Comparison of ENCODE assay signal across 26 cellular contexts in genomic region chr16:77409311-77409710, GRCh38. TPM values are rescaled to one million over a fixed set of nuclear protein-coding genes. Genes with fewer than 3 reads are reported as not detected.
DNase-seq lines count a peak whose midpoint lies in the region; ATAC-seq and TF ChIP-seq lines count a peak whose summit lies in the region.
"Had no signal": no experiment of that assay in that cellular context is flagged by ENCODE, and none has a peak within 500 bp of the region (broad histone marks: within the 10 kb centered on the region; RNA-seq: fewer than 3 reads in every experiment).

No MANE protein-coding gene starts in this region.

- peaks cover 5% of the 10 kb centered on the region for H3K4me1 Mint-ChIP-seq in type B pancreatic cell (ENCODE audit: unreplicated experiment)
- H3K4me1 Mint-ChIP-seq: activated naive CD8-positive, alpha-beta T cell treated with anti-CD3 and anti-CD28 coated beads, Interleukin-2, amount 50 U/mL, for 24 hours; CD14-positive monocyte; central memory CD8-positive, alpha-beta T cell; neural crest cell had no signal

- no peak overlapping the region for H3K4me3 Mint-ChIP-seq in type B pancreatic cell
- H3K4me3 Mint-ChIP-seq: activated naive CD8-positive, alpha-beta T cell treated with anti-CD3 and anti-CD28 coated beads, Interleukin-2, amount 50 U/mL, for 24 hours; CD14-positive monocyte; central memory CD8-positive, alpha-beta T cell; neural crest cell had no signal

- no peaks in the 10 kb centered on the region for H3K9me3 Mint-ChIP-seq in type B pancreatic cell

- DNase-seq in HEK293T (ENCODE audit: extremely low spot score) (peak; percentile 70), SK-MEL-5 (ENCODE audit: low read depth, low spot score) (peak; percentile 4), kidney glomerular epithelial cell (lab: John Stamatoyannopoulos, UW) (peak; percentile 6), type B pancreatic cell (ENCODE audit: extremely low spot score, unreplicated experiment) (no peak), RPMI8226 (no peak), psoas muscle (no peak), cerebellar cortex (ENCODE audit: low spot score) (no peak)
- DNase-seq: activated CD4-positive, alpha-beta T cell treated with anti-CD3 and anti-CD28 coated beads for 48 hours; activated gamma-delta T cell treated with Interleukin-2 at 50 U/mL for 16 hours; activated naive CD8-positive, alpha-beta T cell treated with anti-CD3 and anti-CD28 coated beads, Interleukin-2, amount 50 U/mL, for 24 hours; activated T-cell treated with anti-CD3 and anti-CD28 coated beads, Interleukin-2, amount 50 U/mL, for 1 hour; H7; lower lobe of right lung; NCI-H1417 treated with DMSO at 0.1 percent for 48 hours; NCI-H2081 treated with DMSO at 0.1 percent for 48 hours; pancreas; right cardiac atrium; stimulated activated CD4-positive, alpha-beta T cell treated with anti-CD3 and anti-CD28 coated beads, Interleukin-4, amount 100 ng/mL, for 1 hour; substantia nigra; WERI-Rb-1 had no signal

- ATAC-seq in psoas muscle: no peak
- ATAC-seq: lower lobe of right lung, pancreas, right cardiac atrium, Right ventricle myocardium inferior had no signal

- no peaks in the 10 kb centered on the region for H3K36me3 Mint-ChIP-seq in type B pancreatic cell
- H3K36me3 Mint-ChIP-seq: CD14-positive monocyte had no signal

- intact Hi-C loops in psoas muscle (cut with DNase I): no loop called here

- CTCF ChIA-PET in HEK293T (lab: Yijun Ruan, JAX): no interaction called here

- 22 to 26% (median 25%) methylated on average over 5 of the region's 5 CpGs for WGBS in psoas muscle, 3 donors

- no peaks in the 10 kb centered on the region for H3K27me3 Mint-ChIP-seq in type B pancreatic cell
- H3K27me3 Mint-ChIP-seq: central memory CD8-positive, alpha-beta T cell had no signal

- H3K27ac ChIP-seq in psoas muscle: no peak overlapping the region
- H3K27ac ChIP-seq: lower lobe of right lung, pancreas, WERI-Rb-1 had no signal

- peak overlapping the region; percentile 1 for H3K27ac Mint-ChIP-seq in type B pancreatic cell
- H3K27ac Mint-ChIP-seq: activated naive CD8-positive, alpha-beta T cell treated with anti-CD3 and anti-CD28 coated beads, Interleukin-2, amount 50 U/mL, for 24 hours; CD14-positive monocyte had no signal

- no peaks in the 10 kb centered on the region for H3K27me3 ChIP-seq in psoas muscle (ENCODE audit: insufficient read depth in 3 of 3, low read length in 2 of 3)

- H3K4me1 ChIP-seq in psoas muscle: no peaks in the 10 kb centered on the region
- H3K4me1 ChIP-seq: lower lobe of right lung, pancreas had no signal

- H3K4me3 ChIP-seq in psoas muscle: no peak overlapping the region
- H3K4me3 ChIP-seq: lower lobe of right lung, pancreas had no signal

- POLR2A ChIA-PET in HEK293T (lab: Yijun Ruan, JAX): no interaction called here

- H3K9me3 ChIP-seq in psoas muscle: no peaks in the 10 kb centered on the region

- H3K36me3 ChIP-seq in psoas muscle (ENCODE audit: insufficient read depth in 1 of 2, low read depth in 1 of 2): no peaks in the 10 kb centered on the region
- H3K36me3 ChIP-seq: lower lobe of right lung, pancreas, WERI-Rb-1 had no signal

- in situ Hi-C loops in SK-MEL-5 (cut with HindIII; ENCODE audit: low pct_unique_long_range_greater_than_20kb, low sequenced_read_pairs): no loop called here

- TF ChIP-seq CTCF in type B pancreatic cell (conservative IDR thresholded peaks at IDR 0.05): no peak
- no peak for TF ChIP-seq CTCF in psoas muscle (IDR thresholded peaks at IDR 0.05)

TF ChIP-seq in HEK293T, 16 proteins besides CTCF, POLR2A, EP300 and RAD21:
- TF ChIP-seq CTBP1 (IDR thresholded peaks at IDR 0.05; ENCODE audit: borderline replicate concordance) (peak; percentile 85), L3MBTL2 (conservative IDR thresholded peaks at IDR 0.05) (peak; percentile 48; the same call in 1 of the 2 replicates), ZNF384 (IDR thresholded peaks at IDR 0.05) (no peak), LEF1 (IDR thresholded peaks at IDR 0.05; ENCODE audit: borderline replicate concordance) (peak; percentile 42; the same call in 1 of the 2 replicates)
- TF ChIP-seq, protein P1, sequence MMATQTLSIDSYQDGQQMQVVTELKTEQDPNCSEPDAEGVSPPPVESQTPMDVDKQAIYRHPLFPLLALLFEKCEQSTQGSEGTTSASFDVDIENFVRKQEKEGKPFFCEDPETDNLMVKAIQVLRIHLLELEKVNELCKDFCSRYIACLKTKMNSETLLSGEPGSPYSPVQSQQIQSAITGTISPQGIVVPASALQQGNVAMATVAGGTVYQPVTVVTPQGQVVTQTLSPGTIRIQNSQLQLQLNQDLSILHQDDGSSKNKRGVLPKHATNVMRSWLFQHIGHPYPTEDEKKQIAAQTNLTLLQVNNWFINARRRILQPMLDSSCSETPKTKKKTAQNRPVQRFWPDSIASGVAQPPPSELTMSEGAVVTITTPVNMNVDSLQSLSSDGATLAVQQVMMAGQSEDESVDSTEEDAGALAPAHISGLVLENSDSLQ (IDR thresholded peaks at IDR 0.05): peak; percentile 95

RNA-seq across cellular contexts. Expression of gene ADAMTS18, which starts 25.5 kb away (rescaled TPM):
- not detected in 2 replicates for total RNA-seq in SK-MEL-5 (2014; rRNA removed; shearing (Covaris generic))
- not detected in 2 replicates for polyA plus RNA-seq in SK-MEL-5 (2015; cell fraction: cytosol; rRNA removed)
- 0.07 TPM in 1 of 2 replicates, not detected in the other for polyA plus RNA-seq in SK-MEL-5 (2015; cell fraction: nucleus; rRNA removed)
- 5.5 and 7.9 TPM in 2 replicates for total RNA-seq in type B pancreatic cell (ENCODE audit: low replicate concordance)
- under 1 TPM in 1 of 4 donors, not detected in 3; 0.28 TPM for total RNA-seq in psoas muscle
- polyA plus RNA-seq in psoas muscle: under 1 TPM in 2 of 3 donors, not detected in 1; 0.01 to 0.03 TPM
- total RNA-seq: activated CD8-positive, alpha-beta memory T cell treated with anti-CD3 and anti-CD28 coated beads for 36 hours; right cardiac atrium; Right ventricle myocardium inferior; ureter had no signal
- polyA plus RNA-seq: CD14-positive monocyte, right cardiac atrium had no signal

Comparison
In these comparisons a context has a peak if more than half of its experiments do, and no peak if none do; other contexts are left out.
1. DNase-seq: peak in HEK293T (single experiment), SK-MEL-5 (single experiment) and kidney glomerular epithelial cell (single experiment); none in type B pancreatic cell (single experiment), RPMI8226 (single experiment), psoas muscle (0 of 2) and cerebellar cortex (single experiment).